In genomic region chr1:8871965-8872399, GRCh38 we compare ENCODE assay signal across 10 cellular contexts. TPM values are rescaled to one million over a fixed set of nuclear protein-coding genes. Genes with fewer than 3 reads are reported as not detected.
DNase-seq lines count a peak whose midpoint lies in the region; ATAC-seq and TF ChIP-seq lines count a peak whose summit lies in the region.
"Had no signal": no experiment of that assay in that cellular context is flagged by ENCODE, and none has a peak within 500 bp of the region (broad histone marks: within the 10 kb centered on the region; RNA-seq: fewer than 3 reads in every experiment).

No MANE protein-coding gene starts in this region.

- peak overlapping the region; percentile 94 for H3K27ac ChIP-seq in GM23248
- H3K27ac ChIP-seq in SK-N-MC = peak overlapping the region; percentile 98
- peak overlapping the region; percentile 38 to 80 for H3K27ac ChIP-seq in esophagus (ENCODE audit: low read depth in 2 of 2, low read length in 1 of 2)

- no peak overlapping the region for H2AFZ ChIP-seq in GM23248

- H3K4me2 ChIP-seq in GM23248 (ENCODE audit: unreplicated experiment) = peak overlapping the region; percentile 60

- no peak for ATAC-seq in GM18909 (IDR thresholded peaks at IDR 0.05; ENCODE audit: poor library complexity, unreplicated experiment)

- no peaks in the 10 kb centered on the region for H3K9me3 ChIP-seq in GM23248 (ENCODE audit: low read depth)
- H3K9me3 ChIP-seq in SK-N-MC (ENCODE audit: low read depth, low read length) = no peaks in the 10 kb centered on the region
- no peaks in the 10 kb centered on the region for H3K9me3 ChIP-seq in esophagus (ENCODE audit: control insufficient read depth in 2 of 2, insufficient read depth in 1 of 2, low read depth in 1 of 2, low read length in 1 of 2)

- 40 to 42% methylated on average over 5 of the region's 5 CpGs for WGBS in GM23248 (ENCODE audit: low coverage in 1 of 2, low lambda C conversion rate in 2 of 2, missing lambda C conversion rate in 2 of 2), 2 experiments
- WGBS in esophagus, 2 donors = 47 to 59% methylated on average over 5 of the region's 5 CpGs

- peaks cover 95% of the 10 kb centered on the region for H3F3A ChIP-seq in GM23248 (ENCODE audit: insufficient read depth)

- in situ Hi-C loops in GM23248 (cut with MboI) = no loop called here

- peaks cover 67% of the 10 kb centered on the region for H3K4me1 Mint-ChIP-seq in osteocyte (ENCODE audit: unreplicated experiment)

- peak overlapping the region; percentile 30; the same call in 1 of the 2 replicates for H3K4me3 ChIP-seq in GM23248
- no peak overlapping the region for H3K4me3 ChIP-seq in SK-N-MC
- H3K4me3 ChIP-seq in esophagus (ENCODE audit: low read depth in 1 of 2, low read length in 2 of 2) = no peak overlapping the region
- H3K4me3 ChIP-seq: lung had no signal

- peak overlapping the region; percentile 40 for H3K9ac ChIP-seq in GM23248
- no peak overlapping the region for H3K9ac ChIP-seq in SK-N-MC (ENCODE audit: insufficient read length)

- H3K27me3 ChIP-seq in GM23248 (replicated peaks; ENCODE audit: insufficient read depth) (no peaks in the 10 kb centered on the region), esophagus (ENCODE audit: control insufficient read depth in 1 of 2, insufficient read depth in 2 of 2, low read length in 2 of 2) (no peaks in the 10 kb centered on the region)

- H3K36me3 Mint-ChIP-seq in osteocyte (ENCODE audit: unreplicated experiment) = peaks cover 60% of the 10 kb centered on the region

- no peaks in the 10 kb centered on the region for H3K9me3 Mint-ChIP-seq in osteocyte (ENCODE audit: unreplicated experiment)

- H3K79me2 ChIP-seq in GM23248 (ENCODE audit: insufficient read depth) = peaks cover 96% of the 10 kb centered on the region

- TF ChIP-seq CTCF in osteocyte (IDR thresholded peaks at IDR 0.05) = no peak

- peak overlapping the region; percentile 95 for H3K27ac Mint-ChIP-seq in osteocyte (ENCODE audit: unreplicated experiment)

- H3K4me1 ChIP-seq in GM23248 (ENCODE audit: insufficient read depth) (peaks cover 78% of the 10 kb centered on the region), esophagus (ENCODE audit: control insufficient read depth in 2 of 2, insufficient read depth in 2 of 2, low read length in 1 of 2) (peaks cover 0 to 14% of the 10 kb centered on the region in 2 donors)

- H3K27me3 Mint-ChIP-seq in osteocyte (ENCODE audit: unreplicated experiment) = no peaks in the 10 kb centered on the region

- peaks cover 94% of the 10 kb centered on the region for H3K36me3 ChIP-seq in GM23248 (ENCODE audit: low read depth)
- peaks cover 98% of the 10 kb centered on the region for H3K36me3 ChIP-seq in SK-N-MC (ENCODE audit: insufficient read depth, low read length)
- H3K36me3 ChIP-seq in esophagus (ENCODE audit: control insufficient read depth in 2 of 2, insufficient read depth in 2 of 2, low read length in 1 of 2) = peaks cover 27 to 36% of the 10 kb centered on the region in 2 donors

- DNase-seq in GM23248 = peak; percentile 74
- DNase-seq in SK-N-MC (ENCODE audit: low read depth, low spot score) = no peak
- DNase-seq in osteocyte (ENCODE audit: extremely low spot score, unreplicated experiment) = no peak
- DNase-seq in stimulated activated CD4-positive, alpha-beta T cell treated with anti-CD3 and anti-CD28 coated beads, Interleukin-1b, Interleukin-23, amount 100 ng/mL, for 48 hours = no peak
- DNase-seq in MV-4-11 (lab: John Stamatoyannopoulos, UW) = no peak
- DNase-seq: effector CD8-positive, alpha-beta T cell; Right ventricle myocardium superior had no signal

- H3K9me2 ChIP-seq in GM23248 (ENCODE audit: insufficient read depth) = no peaks in the 10 kb centered on the region

- no peak overlapping the region for H3K4me3 Mint-ChIP-seq in osteocyte (ENCODE audit: unreplicated experiment)

- H4K20me1 ChIP-seq in GM23248 (ENCODE audit: insufficient read depth) = peaks cover 63% of the 10 kb centered on the region

RNA-seq across cellular contexts. Expression of gene ENO1, which starts 6.5 kb away (rescaled TPM):
- total RNA-seq in GM23248 (2014; rRNA removed; shearing (Covaris generic)) = 1,781 and 2,185 TPM in 2 replicates
- 2,304 and 2,417 TPM in 2 replicates for polyA plus RNA-seq in GM23248 (2016; fragmentation: Nextera tagmentation; extraction: Ambion mirVana)
- polyA plus RNA-seq in esophagus = 1,000 to 10,000 TPM in 1 of 2 donors, 100 to 1,000 TPM in 1; 403 to 1,101 TPM
- 744 and 748 TPM in 2 replicates for total RNA-seq in osteocyte

RNA-seq across cellular contexts. Expression of gene RERE, which starts 54.5 kb away (rescaled TPM):
- 9.5 and 26.0 TPM in 2 replicates for total RNA-seq in GM23248 (2014; rRNA removed; shearing (Covaris generic))
- polyA plus RNA-seq in GM23248 (2016; fragmentation: Nextera tagmentation; extraction: Ambion mirVana) (20.3 and 26.2 TPM in 2 replicates), esophagus (10 to 100 TPM; 14.0 to 24.4 TPM)
- 76.8 and 79.7 TPM in 2 replicates for total RNA-seq in osteocyte
